In the genomic region with DNA sequence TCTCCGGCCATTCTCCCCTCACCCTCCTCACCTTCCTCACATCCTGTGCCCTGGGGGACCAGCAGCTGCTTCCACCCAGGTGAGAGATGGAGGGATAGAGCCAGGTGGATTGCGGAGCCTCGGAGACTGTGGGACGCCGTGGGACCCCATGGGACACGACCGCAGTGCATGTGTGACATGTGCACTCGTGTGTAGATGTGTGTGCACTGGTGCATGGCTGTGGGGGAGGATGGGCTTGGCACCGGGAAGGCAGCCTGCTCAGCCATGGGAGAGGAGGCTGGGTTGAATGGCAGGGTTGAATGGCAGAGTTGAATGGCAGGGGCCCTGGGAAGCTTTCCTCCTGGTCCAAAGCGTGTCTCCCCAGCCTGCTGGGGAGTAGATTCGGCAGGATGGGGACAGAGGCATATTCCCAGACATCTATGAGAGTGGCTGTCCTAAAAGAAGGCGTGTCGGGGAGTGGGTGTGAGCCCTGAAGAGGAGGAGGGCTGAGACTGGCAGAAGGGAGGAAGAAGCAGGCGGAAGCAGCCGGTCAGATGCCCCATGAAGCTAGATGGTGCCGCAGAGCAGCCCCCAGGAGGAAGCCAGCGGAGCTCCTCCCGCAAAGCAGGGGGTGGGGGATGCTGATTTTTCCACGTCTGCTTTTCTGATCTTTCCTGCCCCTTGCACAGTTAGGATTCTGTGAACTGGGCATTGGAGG, we compare ENCODE assay signal across 8 cellular contexts. TPM values are rescaled to one million over a fixed set of nuclear protein-coding genes. Genes with fewer than 3 reads are reported as not detected.
DNase-seq lines count a peak whose midpoint lies in the region; ATAC-seq, FAIRE-seq and TF ChIP-seq lines count a peak whose summit lies in the region.

No MANE protein-coding gene starts in this region.

- H3K36me3 ChIP-seq in liver (ENCODE audit: control insufficient read depth in 4 of 4, insufficient read depth in 3 of 4, low read depth in 1 of 4, low read length in 3 of 4) (no peaks in the 10 kb centered on the region), OCI-LY7 (ENCODE audit: insufficient read depth, low read length) (no peaks in the 10 kb centered on the region)

- no peaks in the 10 kb centered on the region for H4K20me1 ChIP-seq in OCI-LY7 (ENCODE audit: insufficient read depth, low read length)

- POLR2A ChIA-PET in OCI-LY7 (lab: Charles Lee) = no interaction called here

- H3K9ac ChIP-seq in liver (ENCODE audit: low read depth in 1 of 2, low read length in 2 of 2) = peak overlapping the region in 1 of 2 donors; percentile 69

- no peaks in the 10 kb centered on the region for H3K9me2 ChIP-seq in OCI-LY7 (ENCODE audit: insufficient read depth, low read length)

- H3K9me3 ChIP-seq in liver (ENCODE audit: control insufficient read depth in 4 of 4, low read length in 3 of 4) (no peaks in the 10 kb centered on the region), OCI-LY7 (ENCODE audit: low read length) (no peaks in the 10 kb centered on the region)

- no peaks in the 10 kb centered on the region for H3K27me3 Mint-ChIP-seq in activated T-helper 17 cell treated with anti-CD3 and anti-CD28 coated beads, Interleukin-2, amount 50 U/mL, for 72 hours

- H3K9me3 Mint-ChIP-seq in activated T-helper 17 cell treated with anti-CD3 and anti-CD28 coated beads, Interleukin-2, amount 50 U/mL, for 72 hours = peaks cover 8% of the 10 kb centered on the region

- H3K4me2 ChIP-seq in OCI-LY7 (ENCODE audit: low read length) = no peak overlapping the region

- peak; percentile 85 for FAIRE-seq in GM18507 (lab: Jason Lieb, UNC)

- no peak overlapping the region for H2AFZ ChIP-seq in OCI-LY7 (ENCODE audit: low read length)

- H3K4me3 ChIP-seq in liver (ENCODE audit: low read depth in 1 of 3, low read length in 3 of 3) (peak overlapping the region; percentile 39 to 62 (median 48)), OCI-LY7 (ENCODE audit: low read depth, low read length, poor library complexity, severe bottlenecking) (no peak overlapping the region)

- CTCF ChIA-PET in OCI-LY7 (lab: Charles Lee; ENCODE audit: unreplicated experiment) = no interaction called here

- H3K4me1 ChIP-seq in liver (ENCODE audit: control insufficient read depth in 4 of 4, insufficient read depth in 4 of 4, low read length in 3 of 4) (peaks cover 2 to 17% (median 11%) of the 10 kb centered on the region in 4 donors), OCI-LY7 (ENCODE audit: insufficient read depth, low read length, poor library complexity, severe bottlenecking) (no peaks in the 10 kb centered on the region)

- peak; percentile 51 for ATAC-seq in HG03460 (IDR thresholded peaks at IDR 0.05; ENCODE audit: unreplicated experiment)
- ATAC-seq in activated T-helper 17 cell treated with anti-CD3 and anti-CD28 coated beads, Interleukin-2, amount 50 U/mL, for 72 hours (replicated peaks) = peak; percentile 63
- no peak for ATAC-seq in HG03039 (IDR thresholded peaks at IDR 0.05; ENCODE audit: unreplicated experiment)

- peaks cover 51% of the 10 kb centered on the region for H3K36me3 Mint-ChIP-seq in activated T-helper 17 cell treated with anti-CD3 and anti-CD28 coated beads, Interleukin-2, amount 50 U/mL, for 72 hours (ENCODE audit: low read depth)

- peak overlapping the region; percentile 98 for H3K4me3 Mint-ChIP-seq in activated T-helper 17 cell treated with anti-CD3 and anti-CD28 coated beads, Interleukin-2, amount 50 U/mL, for 72 hours

- peaks cover 36% of the 10 kb centered on the region for H3K4me1 Mint-ChIP-seq in activated T-helper 17 cell treated with anti-CD3 and anti-CD28 coated beads, Interleukin-2, amount 50 U/mL, for 72 hours

- WGBS in liver = 64% methylated on average over 19 of the region's 19 CpGs

- DNase-seq in GM18507 (ENCODE audit: extremely low spot score, insufficient read length, low read depth) (no peak), NCI-H2081 treated with DMSO at 0.1 percent for 48 hours (lab: John Stamatoyannopoulos, UW) (no peak), OCI-LY7 (ENCODE audit: low spot score) (no peak)
- peak; percentile 49 to 57 for DNase-seq in stimulated activated CD8-positive, alpha-beta memory T cell treated with anti-CD3 and anti-CD28 coated beads, Interleukin-15, amount 100 ng/mL, for 48 hours (ENCODE audit: low read depth in 2 of 2)

- BruUV-seq in OCI-LY7 (replicated peaks; lab: Mats Ljungman, UMichigan) = no TSS peak

- no peak for TF ChIP-seq RAD21 in liver (IDR thresholded peaks at IDR 0.05)

- no peaks in the 10 kb centered on the region for H3K79me2 ChIP-seq in OCI-LY7 (ENCODE audit: insufficient read depth, low read depth, low read length)

- peak overlapping the region; percentile 98 for H3K27ac Mint-ChIP-seq in activated T-helper 17 cell treated with anti-CD3 and anti-CD28 coated beads, Interleukin-2, amount 50 U/mL, for 72 hours

- intact Hi-C loops in OCI-LY7 (cut with micrococcal nuclease; ENCODE audit: unreplicated experiment) = no loop called here

- H3K27me3 ChIP-seq in liver (ENCODE audit: control insufficient read depth in 4 of 4, insufficient read depth in 4 of 4, low read length in 3 of 4) = no peaks in the 10 kb centered on the region

- TF ChIP-seq CTCF in liver (IDR thresholded peaks at IDR 0.05; ENCODE audit: low read depth, low read length, missing input control) (no peak), OCI-LY7 (conservative IDR thresholded peaks at IDR 0.05; ENCODE audit: low read length) (no peak)

- H3K27ac ChIP-seq in liver (ENCODE audit: low read depth in 1 of 2, low read length in 2 of 2) = peak overlapping the region; percentile 68 to 73
- H3K27ac ChIP-seq in OCI-LY7 (ENCODE audit: low read depth, low read length, poor library complexity, severe bottlenecking) = no peak overlapping the region

TF ChIP-seq in liver, 16 proteins besides CTCF, POLR2A, EP300 and RAD21:
- TF ChIP-seq TAF1 (conservative IDR thresholded peaks at IDR 0.05) (peak; percentile 54), JUND (IDR thresholded peaks at IDR 0.05) (no peak), FOXA2 (IDR thresholded peaks at IDR 0.05) (no peak), HNF4G (IDR thresholded peaks at IDR 0.05) (no peak)

RNA-seq across cellular contexts. Expression of gene GIMAP8, which starts 0.8 kb away (rescaled TPM):
- total RNA-seq in activated T-helper 17 cell treated with anti-CD3 and anti-CD28 coated beads, Interleukin-2, amount 50 U/mL, for 72 hours = 10 to 100 TPM; 10.3 to 16.4 TPM
- total RNA-seq in liver (1 to 10 TPM; 8.8 to 9.4 TPM), OCI-LY7 (2022) (not detected in 2 replicates)
- polyA plus RNA-seq in liver = 1 to 10 TPM; 1.6 to 6.4 TPM
- total RNA-seq in OCI-LY7 (2014; rRNA removed; shearing (Covaris generic)) = not detected in 2 replicates

Comparison
In these comparisons a context has a peak if more than half of its experiments do, and no peak if none do; other contexts are left out.
1. DNase-seq: peak in stimulated activated CD8-positive, alpha-beta memory T cell treated with anti-CD3 and anti-CD28 coated beads, Interleukin-15, amount 100 ng/mL, for 48 hours (2 of 2); none in GM18507 (single experiment), NCI-H2081 treated with DMSO at 0.1 percent for 48 hours (single experiment) and OCI-LY7 (single experiment).
2. RNA of gene GIMAP8, which starts 0.8 kb away (total RNA-seq): 10.3 to 16.4 TPM in activated T-helper 17 cell treated with anti-CD3 and anti-CD28 coated beads, Interleukin-2, amount 50 U/mL, for 72 hours and 8.8 to 9.4 TPM in liver; not detected in OCI-LY7; every median in the first group is over 4 times any median in the second.